Comparison of ENCODE assay signal across 8 cellular contexts in genomic region chr22:38793721-38794466, GRCh38. TPM values are rescaled to one million over a fixed set of nuclear protein-coding genes. Genes with fewer than 3 reads are reported as not detected.
DNase-seq lines count a peak whose midpoint lies in the region; ATAC-seq and TF ChIP-seq lines count a peak whose summit lies in the region.

Gene DNAL4, minus strand, starts transcription at chr22:38794143. Its CDS starts 11,412 bp downstream, at chr22:38782731.

- peaks cover 19 to 31% of the 10 kb centered on the region in 2 donors for H3K27me3 Mint-ChIP-seq in CD8-positive, alpha-beta memory T cell

- no peaks in the 10 kb centered on the region for H3K9me3 ChIP-seq in CD8-positive, alpha-beta memory T cell (ENCODE audit: low read length)
- no peaks in the 10 kb centered on the region for H3K9me3 ChIP-seq in lower lobe of right lung

- no peaks in the 10 kb centered on the region for H3K36me3 ChIP-seq in CD8-positive, alpha-beta memory T cell (ENCODE audit: insufficient read depth, low read length)
- peaks cover 14% of the 10 kb centered on the region for H3K36me3 ChIP-seq in lower lobe of right lung

- peaks cover 0 to 2% (median 0%) of the 10 kb centered on the region in 5 donors for H3K9me3 Mint-ChIP-seq in CD8-positive, alpha-beta memory T cell

- peak; percentile 98 for ATAC-seq in lower lobe of right lung

- TF ChIP-seq CTCF in GM20000 (IDR thresholded peaks at IDR 0.05; ENCODE audit: extremely low read depth, missing control alignments) (no peak), lower lobe of right lung (IDR thresholded peaks at IDR 0.05) (no peak)

- peaks cover 0 to 8% (median 1%) of the 10 kb centered on the region in 3 donors for H3K36me3 Mint-ChIP-seq in CD8-positive, alpha-beta memory T cell

- DNase-seq in CD8-positive, alpha-beta memory T cell, result peak; percentile 82 to 96 (median 94)
- DNase-seq in GM20000 (ENCODE audit: low spot score), result peak; percentile 99
- peak; percentile 95 for DNase-seq in HS-5 (ENCODE audit: low read depth)
- peak; percentile 41 for DNase-seq in NK-92 (lab: John Stamatoyannopoulos, UW; ENCODE audit: unreplicated experiment)
- DNase-seq in activated CD8-positive, alpha-beta memory T cell treated with anti-CD3 and anti-CD28 coated beads for 24 hours, result peak; percentile 93
- peak; percentile 85 for DNase-seq in effector CD8-positive, alpha-beta T cell (lab: John Stamatoyannopoulos, UW)
- DNase-seq in lower lobe of right lung, result peak; percentile 97
- peak; percentile 73 to 84 (median 80) for DNase-seq in stimulated activated CD4-positive, alpha-beta T cell treated with anti-CD3 and anti-CD28 coated beads, TNF-alpha, amount 100 ng/mL, for 1 hour (ENCODE audit: low read depth in 3 of 3, low spot score in 1 of 3)

- peaks cover 26% of the 10 kb centered on the region for H3K4me1 ChIP-seq in CD8-positive, alpha-beta memory T cell (ENCODE audit: insufficient read depth, low read length)
- H3K4me1 ChIP-seq in lower lobe of right lung, result peaks cover 15% of the 10 kb centered on the region

- H3K27ac Mint-ChIP-seq in CD8-positive, alpha-beta memory T cell, result peak within 1 kb of the TSS; percentile 82 to 99 (median 93)

- POLR2A ChIA-PET in CD8-positive, alpha-beta memory T cell (lab: Charles Lee), result interaction anchor here (0.6 kb wide), 1 partner anchor 353 kb away, joined by 4 read pairs; no protein-coding TSS in a partner anchor

- peaks cover 4% of the 10 kb centered on the region for H3K27me3 ChIP-seq in CD8-positive, alpha-beta memory T cell (ENCODE audit: insufficient read depth, low read length, poor library complexity, severe bottlenecking)
- no peaks in the 10 kb centered on the region for H3K27me3 ChIP-seq in lower lobe of right lung (ENCODE audit: low read depth)

- peak within 1 kb of the TSS; percentile 87 to 94 (median 90) for H3K4me3 Mint-ChIP-seq in CD8-positive, alpha-beta memory T cell

- intact Hi-C loops in lower lobe of right lung (cut with DNase I), result no loop called here

- peak within 1 kb of the TSS; percentile 76 for H3K27ac ChIP-seq in CD8-positive, alpha-beta memory T cell (ENCODE audit: low read depth, low read length)
- peak within 1 kb of the TSS; percentile 83 for H3K27ac ChIP-seq in lower lobe of right lung

- CTCF ChIA-PET in CD8-positive, alpha-beta memory T cell (lab: Charles Lee), result interaction anchor here (1.1 kb wide), 1 partner anchor 49 kb away, joined by 4 read pairs; the partner anchor contains the start of gene NPTXR

- H3K4me3 ChIP-seq in CD8-positive, alpha-beta memory T cell (ENCODE audit: low read length), result peak within 1 kb of the TSS; percentile 44
- peak within 1 kb of the TSS; percentile 68 for H3K4me3 ChIP-seq in lower lobe of right lung

- peaks cover 22 to 30% (median 28%) of the 10 kb centered on the region in 3 donors for H3K4me1 Mint-ChIP-seq in CD8-positive, alpha-beta memory T cell

RNA-seq across cellular contexts. Expression of gene DNAL4, which starts in this region (rescaled TPM):
- 1 to 10 TPM; 9.1 to 9.6 TPM for total RNA-seq in CD8-positive, alpha-beta memory T cell
- 12.3 TPM for polyA plus RNA-seq in CD8-positive, alpha-beta memory T cell
- 21.3 TPM for total RNA-seq in lower lobe of right lung

Comparison
In these comparisons a context has a peak if more than half of its experiments do, and no peak if none do; other contexts are left out.
1. Peak in every context shown above with its lines: DNase-seq, ATAC-seq, H3K4me3 ChIP-seq and H3K27ac ChIP-seq.
2. DNase-seq: peak in every context shown above with its lines; median percentile 99 in GM20000; 97 in lower lobe of right lung; 95 in HS-5; 94 in CD8-positive, alpha-beta memory T cell; 93 in activated CD8-positive, alpha-beta memory T cell treated with anti-CD3 and anti-CD28 coated beads for 24 hours; 85 in effector CD8-positive, alpha-beta T cell; 80 in stimulated activated CD4-positive, alpha-beta T cell treated with anti-CD3 and anti-CD28 coated beads, TNF-alpha, amount 100 ng/mL, for 1 hour; 41 in NK-92.